Comparison of ENCODE assay signal across 8 cellular contexts in genomic region chr14:63435838-63436237, GRCh38.
DNase-seq lines count a peak whose midpoint lies in the region; ATAC-seq and TF ChIP-seq lines count a peak whose summit lies in the region.

No MANE protein-coding gene starts in this region.

- CTCF ChIA-PET in HEK293 (lab: Yijun Ruan, JAX) = interaction anchor here (0.6 kb wide), 1 partner anchor 58 kb away, joined by 3 read pairs; no protein-coding TSS in a partner anchor

- no peak overlapping the region for H3K4ac ChIP-seq in neuronal stem cell (ENCODE audit: low read length)

- in situ Hi-C loops in ACHN (cut with HindIII; ENCODE audit: low pct_ligation_motif_present, low pct_unique_long_range_greater_than_20kb, low sequenced_read_pairs) = no loop called here

- no peak overlapping the region for H4K91ac ChIP-seq in neuronal stem cell (ENCODE audit: low read depth, low read length, poor library complexity)

- no peak for ATAC-seq in HG02623 (IDR thresholded peaks at IDR 0.05; ENCODE audit: unreplicated experiment)

- no peaks in the 10 kb centered on the region for H3K27me3 ChIP-seq in liver (ENCODE audit: control insufficient read depth in 4 of 4, insufficient read depth in 4 of 4, low read length in 3 of 4)
- H3K27me3 ChIP-seq in neuronal stem cell (ENCODE audit: control insufficient read depth in 3 of 3, insufficient read depth in 3 of 3, low read depth in 1 of 3, low read length in 3 of 3) = no peaks in the 10 kb centered on the region

- no peaks in the 10 kb centered on the region for H3K79me1 ChIP-seq in neuronal stem cell (ENCODE audit: low read depth, low read length)

- WGBS in liver = 19% methylated on average over 5 of the region's 5 CpGs
- no CpG with 5 or more reads among the region's 5 CpGs for WGBS in neuronal stem cell (ENCODE audit: extremely low coverage in 2 of 2, insufficient read length in 2 of 2, insufficient replicate concordance in 1 of 2), 2 donors

- no peak overlapping the region for H3K23ac ChIP-seq in neuronal stem cell (ENCODE audit: low read depth, low read length, poor library complexity)

- no peak overlapping the region for H3K18ac ChIP-seq in neuronal stem cell (ENCODE audit: low read length)

- H2BK12ac ChIP-seq in neuronal stem cell (ENCODE audit: low read length) = no peak overlapping the region

- no peak overlapping the region for H2AK5ac ChIP-seq in neuronal stem cell (ENCODE audit: low read depth, low read length)

- H2AFZ ChIP-seq in neuronal stem cell (ENCODE audit: low read length) = no peak overlapping the region

- no peak overlapping the region for H3K14ac ChIP-seq in neuronal stem cell (ENCODE audit: low read length)

- peak in 1 of 2 donors; percentile 58 for TF ChIP-seq RAD21 in liver (IDR thresholded peaks at IDR 0.05)

- no peak overlapping the region for H2BK120ac ChIP-seq in neuronal stem cell (ENCODE audit: low read depth, low read length)

- no peaks in the 10 kb centered on the region for H3K9me3 ChIP-seq in HEK293 (ENCODE audit: control insufficient read depth, insufficient read depth, low read depth, low read length)
- no peaks in the 10 kb centered on the region for H3K9me3 ChIP-seq in liver (ENCODE audit: control insufficient read depth in 4 of 4, low read length in 3 of 4)
- H3K9me3 ChIP-seq in neuronal stem cell (replicated peaks in 1 of 2; ENCODE audit: control insufficient read depth in 2 of 2, insufficient read depth in 1 of 2, low read depth in 1 of 2, low read length in 2 of 2) = no peaks in the 10 kb centered on the region

- H3K4me1 ChIP-seq in HEK293 (ENCODE audit: control insufficient read depth, insufficient read depth, low read length) = peaks cover 22% of the 10 kb centered on the region
- H3K4me1 ChIP-seq in liver (ENCODE audit: control insufficient read depth in 4 of 4, insufficient read depth in 4 of 4, low read length in 3 of 4) = peaks cover 17 to 54% (median 27%) of the 10 kb centered on the region in 4 donors
- peaks cover 6 to 11% of the 10 kb centered on the region in 2 donors for H3K4me1 ChIP-seq in neuronal stem cell (ENCODE audit: control insufficient read depth in 2 of 2, insufficient read depth in 1 of 2, low read depth in 1 of 2, low read length in 2 of 2)

- no peak overlapping the region for H4K8ac ChIP-seq in neuronal stem cell (ENCODE audit: low read depth, low read length)

- no peak overlapping the region for H2BK15ac ChIP-seq in neuronal stem cell (ENCODE audit: low read length)

- peak overlapping the region in 1 of 2 donors; percentile 41 for H3K9ac ChIP-seq in liver (ENCODE audit: low read depth in 1 of 2, low read length in 2 of 2)
- no peak overlapping the region for H3K9ac ChIP-seq in neuronal stem cell (ENCODE audit: low read depth, low read length, poor library complexity)

- no peak overlapping the region for H2BK5ac ChIP-seq in neuronal stem cell (ENCODE audit: low read length)

- no peak overlapping the region for H3K27ac ChIP-seq in HEK293 (ENCODE audit: extremely low read depth, low read depth, low read length)
- H3K27ac ChIP-seq in liver (ENCODE audit: low read depth in 1 of 2, low read length in 2 of 2) = peak overlapping the region; percentile 90 to 98
- no peak overlapping the region for H3K27ac ChIP-seq in neuronal stem cell (replicated peaks; ENCODE audit: low read length)

- H3K36me3 ChIP-seq in HEK293 (ENCODE audit: control insufficient read depth in 2 of 2, insufficient read depth in 1 of 2, low read length in 2 of 2) = no peaks in the 10 kb centered on the region
- H3K36me3 ChIP-seq in liver (ENCODE audit: control insufficient read depth in 4 of 4, insufficient read depth in 3 of 4, low read depth in 1 of 4, low read length in 3 of 4) = no peaks in the 10 kb centered on the region
- H3K36me3 ChIP-seq in neuronal stem cell (replicated peaks in 1 of 2; ENCODE audit: control insufficient read depth in 2 of 2, insufficient read depth in 2 of 2, low read length in 2 of 2) = peaks cover 0 to 3% of the 10 kb centered on the region in 2 donors

- DNase-seq in cardiac fibroblast (ENCODE audit: low read depth in 2 of 2) (peak; percentile 73 to 81), stromal cell of bone marrow (ENCODE audit: low read depth) (peak; percentile 83), retina (no peak), neuronal stem cell (ENCODE audit: low spot score) (no peak), ACHN (no peak)

- H3K4me2 ChIP-seq in neuronal stem cell (ENCODE audit: insufficient read depth, low read length, poor library complexity, severe bottlenecking) = no peak overlapping the region

- POLR2A ChIA-PET in HEK293 (lab: Yijun Ruan, JAX) = no interaction called here

- TF ChIP-seq CTCF in HEK293 (tag by site-specific recombination; IDR thresholded peaks at IDR 0.05) (no peak), cardiac fibroblast (IDR thresholded peaks at IDR 0.05; ENCODE audit: low read depth, low read length) (no peak), liver (IDR thresholded peaks at IDR 0.05; ENCODE audit: low read depth, low read length, missing input control) (no peak)

- no peak overlapping the region for H3K4me3 ChIP-seq in HEK293 (ENCODE audit: low read depth, low read length)
- H3K4me3 ChIP-seq in cardiac fibroblast (replicated peaks in 1 of 2; ENCODE audit: low read depth in 2 of 2, low read length in 2 of 2) = no peak overlapping the region
- no peak overlapping the region for H3K4me3 ChIP-seq in liver (ENCODE audit: low read depth in 1 of 3, low read length in 3 of 3)
- no peak overlapping the region for H3K4me3 ChIP-seq in neuronal stem cell (ENCODE audit: low read length in 2 of 2)

TF ChIP-seq in HEK293, 187 proteins besides CTCF, POLR2A, EP300 and RAD21:
- TF ChIP-seq KLF9 (tag by site-specific recombination; IDR thresholded peaks at IDR 0.05; ENCODE audit: low read depth) (no peak), GFI1B (tag by site-specific recombination; IDR thresholded peaks at IDR 0.05) (0 out of 2 replicates have a peak, but pooled peaks have one; percentile 51)

TF ChIP-seq in liver, 16 proteins besides CTCF, POLR2A, EP300 and RAD21:
- peak; percentile 56 to 58 for TF ChIP-seq JUND (IDR thresholded peaks at IDR 0.05)
- peak; percentile 29 for TF ChIP-seq REST (IDR thresholded peaks at IDR 0.05)
- TF ChIP-seq FOXA2 (IDR thresholded peaks at IDR 0.05) = peak; percentile 74
- no peak for TF ChIP-seq YY1 (IDR thresholded peaks at IDR 0.05)
- no peak for TF ChIP-seq EGR1 (IDR thresholded peaks at IDR 0.05; ENCODE audit: low read depth in 2 of 2)
- TF ChIP-seq ATF3 (IDR thresholded peaks at IDR 0.05) = no peak
- TF ChIP-seq RXRA (IDR thresholded peaks at IDR 0.05) = peak; percentile 87 to 90
- peak; percentile 53 for TF ChIP-seq ZBTB33 (IDR thresholded peaks at IDR 0.05)
- no peak for TF ChIP-seq NR2F2 (IDR thresholded peaks at IDR 0.05)
- TF ChIP-seq HNF4G (IDR thresholded peaks at IDR 0.05) = peak; percentile 85
- TF ChIP-seq GABPA (IDR thresholded peaks at IDR 0.05 in 1 of 2, conservative IDR thresholded peaks at IDR 0.05 in 1 of 2) = peak in 1 of 2 donors; percentile 35
- peak; percentile 71 for TF ChIP-seq MAX (IDR thresholded peaks at IDR 0.05)
- no peak for TF ChIP-seq FOXA1 (IDR thresholded peaks at IDR 0.05)
- TF ChIP-seq SP1 (IDR thresholded peaks at IDR 0.05) = peak; percentile 95
- TF ChIP-seq HNF4A (conservative IDR thresholded peaks at IDR 0.05) = peak; percentile 94 to 95
- peak; percentile 36 for TF ChIP-seq TAF1 (conservative IDR thresholded peaks at IDR 0.05)

Comparison
In these comparisons a context has a peak if more than half of its experiments do, and no peak if none do; other contexts are left out.
1. H3K27ac ChIP-seq: peak in liver (2 of 2); none in HEK293 (single experiment) and neuronal stem cell (single experiment).
2. DNase-seq: peak in cardiac fibroblast (2 of 2) and stromal cell of bone marrow (single experiment); none in retina (single experiment), neuronal stem cell (single experiment) and ACHN (single experiment).